ENCODE assay signal across 26 cellular contexts in the genomic region with DNA sequence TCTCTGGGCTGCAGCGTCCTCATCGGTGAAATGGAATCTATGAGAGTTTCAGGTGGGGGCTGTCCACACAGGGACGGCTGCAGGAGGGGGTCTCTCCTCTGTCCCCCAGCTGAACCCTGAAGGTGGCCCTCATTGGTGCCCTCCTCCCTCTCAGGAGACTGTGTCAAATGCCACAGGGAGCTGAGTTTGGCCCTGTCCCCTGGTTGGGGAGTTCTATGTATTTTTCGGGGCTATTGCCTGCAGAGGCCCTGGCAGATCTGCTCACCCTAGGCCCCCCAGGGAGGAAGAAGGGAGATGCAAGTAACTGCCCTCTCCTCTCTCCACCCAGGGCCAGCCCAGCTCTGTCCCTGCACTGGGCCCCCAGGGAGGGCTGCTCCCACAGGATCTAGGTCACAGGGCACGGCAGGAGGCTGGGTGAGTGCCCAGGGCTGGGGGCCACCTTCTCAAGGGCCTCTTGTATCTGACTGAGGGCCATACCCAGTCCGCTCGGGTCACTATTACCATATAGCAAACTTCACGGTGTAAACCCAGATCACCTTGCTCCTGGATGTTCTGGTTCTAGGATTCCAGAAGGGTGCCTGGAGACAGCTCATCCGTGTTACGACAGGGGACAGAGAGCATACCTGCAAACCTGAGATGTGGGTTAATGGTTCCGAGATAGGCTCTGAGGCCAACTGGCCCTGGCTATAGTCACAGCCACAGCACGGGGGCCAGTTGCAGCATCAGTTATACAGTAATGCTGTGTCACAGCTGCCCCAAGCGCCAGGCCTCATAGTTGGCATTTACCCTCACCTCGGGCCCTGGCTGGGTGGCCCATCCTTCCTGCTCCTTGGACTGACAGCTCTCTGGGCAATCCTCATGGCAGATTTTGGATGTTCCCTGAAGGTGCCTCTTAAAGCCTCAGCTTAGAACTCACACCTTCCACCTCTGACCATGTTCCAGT.
"Had no signal": no experiment of that assay in that cellular context is flagged by ENCODE, and none has a peak within 500 bp of the region (broad histone marks: within the 10 kb centered on the region; RNA-seq: fewer than 3 reads in every experiment).

No MANE protein-coding gene starts in this region.

- H3K9me3 Mint-ChIP-seq: activated CD4-positive, alpha-beta T cell treated with anti-CD3 and anti-CD28 coated beads, Interleukin-2, amount 10 ng/mL, durations not matched to agents 7 days and 5 days; activated naive CD4-positive, alpha-beta T cell treated with anti-CD3 and anti-CD28 coated beads, Interleukin-2, amount 50 U/mL, for 72 hours; activated T-helper 1 cell treated with anti-CD3 and anti-CD28 coated beads, Interleukin-12 subunit alpha, Interleukin-12 subunit beta, Interleukin-2, Interleukin-4 antibody, amounts not matched to agents 30 ng/mL and 10 ng/mL and 1 ng/mL, durations not matched to agents 14 hours and 24 hours and 36 hours; immature natural killer cell had no signal

- H3K4me3 ChIP-seq: adrenal gland, hepatocyte, sigmoid colon, smooth muscle cell, thoracic aorta, upper lobe of left lung had no signal

- DNase-seq: activated CD4-positive, alpha-beta T cell treated with anti-CD3 and anti-CD28 coated beads, Interleukin-2, amount 10 ng/mL, durations not matched to agents 7 days and 5 days; activated CD8-positive, alpha-beta memory T cell treated with anti-CD3 and anti-CD28 coated beads, Interleukin-2, amount 10 ng/mL, durations not matched to agents 7 days and 5 days; activated CD8-positive, alpha-beta T cell treated with anti-CD3 and anti-CD28 coated beads for 36 hours; activated gamma-delta T cell treated with Interleukin-2 at 50 U/mL for 16 hours; activated T-cell treated with anti-CD3 and anti-CD28 coated beads for 4 hours; adrenal gland; central memory CD4-positive, alpha-beta T cell; effector memory CD4-positive, alpha-beta T cell; immature natural killer cell; kidney glomerular epithelial cell; mesenchymal stem cell; nucleus accumbens; sigmoid colon; stimulated activated CD4-positive, alpha-beta T cell treated with anti-CD3 and anti-CD28 coated beads, Interleukin-2, amount 100 ng/mL, for 48 hours; stimulated activated CD8-positive, alpha-beta memory T cell treated with anti-CD3 and anti-CD28 coated beads, Interleukin-4, amount 100 ng/mL, for 48 hours; stimulated activated naive B cell treated with anti-CD40 and anti-IgM and Interleukin-4, amounts not matched to agents 10 μg/mL and 1 μg/mL and 100 μg/mL, for 72 hours; upper lobe of left lung had no signal

- H3K4me1 Mint-ChIP-seq: activated CD4-positive, alpha-beta T cell treated with anti-CD3 and anti-CD28 coated beads, Interleukin-2, amount 10 ng/mL, durations not matched to agents 7 days and 5 days; activated CD8-positive, alpha-beta memory T cell treated with anti-CD3 and anti-CD28 coated beads, Interleukin-2, amount 10 ng/mL, durations not matched to agents 7 days and 5 days; immature natural killer cell; stimulated activated naive B cell treated with anti-CD40 and anti-IgM and Interleukin-4, amounts not matched to agents 10 μg/mL and 1 μg/mL and 100 μg/mL, for 72 hours had no signal

- H3K4me2 ChIP-seq: hepatocyte, smooth muscle cell had no signal

- H3K9me3 ChIP-seq: adrenal gland, sigmoid colon, thoracic aorta, upper lobe of left lung had no signal

- H3K27ac ChIP-seq: adrenal gland, hepatocyte, sigmoid colon, thoracic aorta, upper lobe of left lung, VCaP had no signal

- H3K36me3 Mint-ChIP-seq: activated CD8-positive, alpha-beta memory T cell treated with anti-CD3 and anti-CD28 coated beads, Interleukin-2, amount 10 ng/mL, durations not matched to agents 7 days and 5 days; activated naive CD4-positive, alpha-beta T cell treated with anti-CD3 and anti-CD28 coated beads, Interleukin-2, amount 50 U/mL, for 72 hours; immature natural killer cell; stimulated activated naive B cell treated with anti-CD40 and anti-IgM and Interleukin-4, amounts not matched to agents 10 μg/mL and 1 μg/mL and 100 μg/mL, for 72 hours had no signal

- H3K27me3 ChIP-seq: adrenal gland, hepatocyte, sigmoid colon, upper lobe of left lung had no signal

- H3K36me3 ChIP-seq: adrenal gland, sigmoid colon, thoracic aorta, upper lobe of left lung had no signal

- H2AFZ ChIP-seq: hepatocyte had no signal

- ATAC-seq: activated CD4-positive, CD25-positive, alpha-beta regulatory T cell treated with anti-CD3 and anti-CD28 coated beads, Interleukin-2, amount 50 U/mL, for 24 hours; activated CD8-positive, alpha-beta memory T cell treated with anti-CD3 and anti-CD28 coated beads, Interleukin-2, amount 10 ng/mL, durations not matched to agents 7 days and 5 days; activated CD8-positive, alpha-beta T cell treated with anti-CD3 and anti-CD28 coated beads for 36 hours; activated naive CD4-positive, alpha-beta T cell treated with anti-CD3 and anti-CD28 coated beads, Interleukin-2, amount 50 U/mL, for 72 hours; esophagus mucosa; stimulated activated naive B cell treated with anti-CD40 and anti-IgM and Interleukin-4, amounts not matched to agents 10 μg/mL and 1 μg/mL and 100 μg/mL, for 72 hours had no signal

- H3K4me1 ChIP-seq: adrenal gland, sigmoid colon, upper lobe of left lung had no signal

- H3K27me3 Mint-ChIP-seq: activated CD4-positive, alpha-beta T cell treated with anti-CD3 and anti-CD28 coated beads, Interleukin-2, amount 10 ng/mL, durations not matched to agents 7 days and 5 days had no signal

- H3K79me2 ChIP-seq: hepatocyte had no signal

- H3K4me3 Mint-ChIP-seq: activated CD4-positive, alpha-beta T cell treated with anti-CD3 and anti-CD28 coated beads, Interleukin-2, amount 10 ng/mL, durations not matched to agents 7 days and 5 days; activated CD8-positive, alpha-beta memory T cell treated with anti-CD3 and anti-CD28 coated beads, Interleukin-2, amount 10 ng/mL, durations not matched to agents 7 days and 5 days; activated CD8-positive, alpha-beta T cell treated with anti-CD3 and anti-CD28 coated beads for 36 hours; activated T-helper 1 cell treated with anti-CD3 and anti-CD28 coated beads, Interleukin-12 subunit alpha, Interleukin-12 subunit beta, Interleukin-2, Interleukin-4 antibody, amounts not matched to agents 30 ng/mL and 10 ng/mL and 1 ng/mL, durations not matched to agents 14 hours and 24 hours and 36 hours; immature natural killer cell; nephron; stimulated activated naive B cell treated with anti-CD40 and anti-IgM and Interleukin-4, amounts not matched to agents 10 μg/mL and 1 μg/mL and 100 μg/mL, for 72 hours had no signal
